31 cellular contexts compared by ENCODE assay signal in the genomic region with DNA sequence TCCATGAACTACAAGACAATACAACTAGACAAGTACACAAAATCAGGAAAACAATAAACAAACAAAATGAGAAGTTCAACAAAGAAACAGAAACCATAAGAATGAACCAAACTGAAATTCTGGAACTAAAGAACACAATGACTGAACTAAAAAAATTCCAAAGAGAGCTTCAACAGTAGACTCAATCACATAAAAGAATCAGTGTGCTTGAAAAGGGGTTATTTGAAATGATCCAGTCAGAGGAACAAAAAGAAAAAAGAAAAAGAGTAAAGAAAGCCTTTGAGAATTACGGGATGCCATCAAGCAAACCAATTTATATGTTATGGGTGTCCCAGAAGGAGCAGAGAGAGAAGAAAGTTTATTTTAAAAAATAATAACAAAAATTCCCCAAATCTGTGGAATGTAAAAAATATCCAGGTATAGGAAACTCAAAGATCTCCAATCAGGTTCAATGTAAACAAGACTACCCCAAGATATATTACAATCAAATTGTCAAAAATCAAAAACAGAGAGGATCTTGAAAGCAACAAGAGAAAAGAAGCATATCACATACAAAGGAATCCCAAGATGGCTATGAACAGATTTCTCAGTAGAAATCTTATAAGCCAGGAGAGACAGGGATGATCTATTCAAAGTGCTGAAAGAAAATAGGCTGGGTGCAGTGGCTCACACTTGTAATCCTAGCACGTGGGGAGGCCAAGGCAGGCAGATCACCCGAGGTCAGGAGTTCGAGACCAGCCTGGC.
"Had no signal": no experiment of that assay in that cellular context is flagged by ENCODE, and none has a peak within 500 bp of the region (broad histone marks: within the 10 kb centered on the region; RNA-seq: fewer than 3 reads in every experiment).

No MANE protein-coding gene starts in this region.

- H3K27ac Mint-ChIP-seq: activated B cell treated with CpG ODN at 0.5 μM for 24 hours; activated CD8-positive, alpha-beta T cell treated with anti-CD3 and anti-CD28 coated beads for 36 hours; activated naive CD4-positive, alpha-beta T cell treated with anti-CD3 and anti-CD28 coated beads, Interleukin-2, amount 10 ng/mL, durations not matched to agents 7 days and 5 days; activated naive CD8-positive, alpha-beta T cell treated with anti-CD3 and anti-CD28 coated beads, Interleukin-2, amount 10 ng/mL, durations not matched to agents 7 days and 5 days; activated T-cell treated with anti-CD3 and anti-CD28 coated beads, Interleukin-2, amount 50 U/mL, for 24 hours; activated T-helper 1 cell treated with anti-CD3 and anti-CD28 coated beads, Interleukin-12 subunit alpha, Interleukin-12 subunit beta, Interleukin-2, Interleukin-4 antibody, amounts not matched to agents 30 ng/mL and 10 ng/mL and 1 ng/mL, durations not matched to agents 14 hours and 24 hours and 36 hours had no signal

- H3K27ac ChIP-seq: ascending aorta, cardiac muscle cell, VCaP had no signal

- DNase-seq: activated B cell treated with CpG ODN at 0.5 μM for 24 hours; activated CD4-positive, alpha-beta T cell treated with anti-CD3 and anti-CD28 coated beads for 4 hours; activated CD4-positive, alpha-beta T cell treated with anti-CD3 and anti-CD28 coated beads, Interleukin-2, amount 50 U/mL, for 1 hour; activated CD4-positive, CD25-positive, alpha-beta regulatory T cell treated with anti-CD3 and anti-CD28 coated beads, Interleukin-2, amount 50 U/mL, for 72 hours; activated CD8-positive, alpha-beta T cell treated with anti-CD3 and anti-CD28 coated beads for 36 hours; activated gamma-delta T cell treated with Interleukin-2 at 50 U/mL for 16 hours; activated naive CD4-positive, alpha-beta T cell treated with anti-CD3 and anti-CD28 coated beads, Interleukin-2, amount 10 ng/mL, durations not matched to agents 7 days and 5 days; activated naive CD8-positive, alpha-beta T cell treated with anti-CD3 and anti-CD28 coated beads, Interleukin-2, amount 10 ng/mL, durations not matched to agents 7 days and 5 days; activated T-cell treated with anti-CD3 and anti-CD28 coated beads, Interleukin-2, amount 50 U/mL, for 24 hours; amygdala; Kasumi-1; MM.1S; MV-4-11; NCI-H1092; NCI-H1436 treated with DMSO at 0.1 percent for 48 hours; NCI-H1694 treated with DMSO at 0.1 percent for 48 hours; NCI-H2029; NCI-H345; NCI-H524 treated with DMSO at 0.1 percent for 48 hours; PC-3; Right ventricle myocardium superior; SW 1271; T-helper 1 cell; T-helper 2 cell; T-helper 9 cell had no signal

- H3K36me3 ChIP-seq: cardiac muscle cell had no signal

- H3K27me3 Mint-ChIP-seq: activated B cell treated with CpG ODN at 0.5 μM for 24 hours; activated CD8-positive, alpha-beta T cell treated with anti-CD3 and anti-CD28 coated beads for 36 hours; activated naive CD4-positive, alpha-beta T cell treated with anti-CD3 and anti-CD28 coated beads, Interleukin-2, amount 10 ng/mL, durations not matched to agents 7 days and 5 days; activated naive CD8-positive, alpha-beta T cell treated with anti-CD3 and anti-CD28 coated beads, Interleukin-2, amount 10 ng/mL, durations not matched to agents 7 days and 5 days; activated T-cell treated with anti-CD3 and anti-CD28 coated beads, Interleukin-2, amount 50 U/mL, for 24 hours; central memory CD8-positive, alpha-beta T cell had no signal

- H3K4me3 Mint-ChIP-seq: activated B cell treated with CpG ODN at 0.5 μM for 24 hours; activated CD8-positive, alpha-beta T cell treated with anti-CD3 and anti-CD28 coated beads for 36 hours; activated naive CD4-positive, alpha-beta T cell treated with anti-CD3 and anti-CD28 coated beads, Interleukin-2, amount 10 ng/mL, durations not matched to agents 7 days and 5 days; activated naive CD8-positive, alpha-beta T cell treated with anti-CD3 and anti-CD28 coated beads, Interleukin-2, amount 10 ng/mL, durations not matched to agents 7 days and 5 days; activated T-cell treated with anti-CD3 and anti-CD28 coated beads, Interleukin-2, amount 50 U/mL, for 24 hours; activated T-helper 1 cell treated with anti-CD3 and anti-CD28 coated beads, Interleukin-12 subunit alpha, Interleukin-12 subunit beta, Interleukin-2, Interleukin-4 antibody, amounts not matched to agents 30 ng/mL and 10 ng/mL and 1 ng/mL, durations not matched to agents 14 hours and 24 hours and 36 hours; central memory CD8-positive, alpha-beta T cell had no signal

- FAIRE-seq: RCC 7860 had no signal

- H3K27me3 ChIP-seq: ascending aorta, cardiac muscle cell had no signal

- H3K4me3 ChIP-seq: ascending aorta, cardiac muscle cell had no signal

- H3K4me1 Mint-ChIP-seq: activated B cell treated with CpG ODN at 0.5 μM for 24 hours; activated naive CD4-positive, alpha-beta T cell treated with anti-CD3 and anti-CD28 coated beads, Interleukin-2, amount 10 ng/mL, durations not matched to agents 7 days and 5 days had no signal

- H3K4me1 ChIP-seq: ascending aorta had no signal

- ATAC-seq: activated CD8-positive, alpha-beta T cell treated with anti-CD3 and anti-CD28 coated beads for 36 hours; PC-3 had no signal
